Comparison of ENCODE assay signal across 1 cellular context in genomic region chr5:72251386-72251785, GRCh38.
TF ChIP-seq lines count a peak whose summit lies in the region.

No MANE protein-coding gene starts in this region.

TF ChIP-seq in SK-N-SH, 30 proteins besides CTCF, POLR2A, EP300 and RAD21 (continued from another document):
- no peak for TF ChIP-seq USF2 (IDR thresholded peaks at IDR 0.05; ENCODE audit: borderline replicate concordance, low read depth, low read length)
- no peak for TF ChIP-seq FOSL2 (IDR thresholded peaks at IDR 0.05; ENCODE audit: borderline replicate concordance, low read depth)
- no peak for TF ChIP-seq CHD2 (IDR thresholded peaks at IDR 0.05; ENCODE audit: low read length, partially characterized antibody)
- no peak for TF ChIP-seq REST (IDR thresholded peaks at IDR 0.05; ENCODE audit: low read depth, low read length)
- TF ChIP-seq IRF3 (IDR thresholded peaks at IDR 0.05; ENCODE audit: low read depth, low read length), result no peak
- TF ChIP-seq SMC3 (IDR thresholded peaks at IDR 0.05; ENCODE audit: low read depth, low read length), result no peak
- TF ChIP-seq NFIC (IDR thresholded peaks at IDR 0.05; ENCODE audit: borderline replicate concordance), result no peak
- TF ChIP-seq FOXM1 (IDR thresholded peaks at IDR 0.05; ENCODE audit: low read depth), result no peak
- TF ChIP-seq POLR2AphosphoS5 (IDR thresholded peaks at IDR 0.05; ENCODE audit: low read depth, low read length), result no peak
- no peak for TF ChIP-seq RCOR1 (IDR thresholded peaks at IDR 0.05; ENCODE audit: low read length)
- TF ChIP-seq TCF12 (IDR thresholded peaks at IDR 0.05), result no peak
